Comparison of ENCODE assay signal across 9 cellular contexts in the genomic region with DNA sequence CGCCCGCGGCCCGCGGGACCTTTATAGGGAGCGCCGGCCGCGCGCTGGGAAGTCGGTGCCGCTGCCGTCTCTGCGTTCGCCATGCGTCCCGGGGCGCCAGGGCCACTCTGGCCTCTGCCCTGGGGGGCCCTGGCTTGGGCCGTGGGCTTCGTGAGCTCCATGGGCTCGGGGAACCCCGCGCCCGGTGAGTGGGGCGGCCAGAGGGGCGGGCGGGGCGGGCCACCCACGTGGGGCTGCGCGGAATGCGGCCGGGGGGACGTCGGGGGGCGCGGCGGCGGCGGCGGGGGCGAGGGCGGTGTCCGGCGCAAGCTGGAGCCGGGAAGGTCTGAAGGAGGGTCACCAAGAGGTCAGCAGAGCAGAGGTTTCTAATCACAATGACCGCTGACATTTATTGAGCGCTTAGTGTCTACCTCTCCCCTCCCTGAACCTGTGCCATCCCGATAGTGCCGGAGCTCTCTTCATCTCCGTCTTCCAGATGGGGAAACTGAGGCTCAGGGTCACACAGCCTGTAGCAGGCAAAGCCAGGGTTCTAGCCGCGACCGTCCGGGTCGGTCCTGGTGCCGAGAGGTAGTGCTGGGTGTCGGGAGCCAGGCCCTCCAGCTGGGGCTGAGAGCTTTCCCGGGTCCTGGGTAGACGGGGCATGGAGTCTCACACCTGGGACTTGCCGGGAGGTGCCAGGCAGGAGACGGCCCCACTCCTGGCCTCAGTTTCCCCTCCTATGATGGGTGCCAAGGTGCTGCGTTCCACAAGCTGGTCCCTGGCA. TPM values are rescaled to one million over a fixed set of nuclear protein-coding genes. Genes with fewer than 3 reads are reported as not detected.
DNase-seq lines count a peak whose midpoint lies in the region; ATAC-seq and TF ChIP-seq lines count a peak whose summit lies in the region.
"Had no signal": no experiment of that assay in that cellular context is flagged by ENCODE, and none has a peak within 500 bp of the region (broad histone marks: within the 10 kb centered on the region; RNA-seq: fewer than 3 reads in every experiment).

A gene (plus strand): TSS at position 50 of the 763 bp plus-strand sequence. CDS start 32 bp downstream, at position 82.

- in situ Hi-C loops in ACHN (cut with HindIII; ENCODE audit: low pct_ligation_motif_present, low pct_unique_long_range_greater_than_20kb, low sequenced_read_pairs) (no loop called here), HAP-1 (cut with MboI; ENCODE audit: low sequenced_read_pairs) (no loop called here)

- H3K36me3 ChIP-seq in HAP-1 (replicated peaks): no peaks in the 10 kb centered on the region

- no peaks in the 10 kb centered on the region for H3K36me3 Mint-ChIP-seq in nephron (ENCODE audit: low read depth)

- peak within 1 kb of the TSS; percentile 71 to 80 (median 75) for H3K4me3 Mint-ChIP-seq in nephron

- peak within 1 kb of the TSS; percentile 91 to 93 (median 91) for H3K27ac Mint-ChIP-seq in nephron

- no peaks in the 10 kb centered on the region for H3K9me3 ChIP-seq in HAP-1

- H3K9me3 Mint-ChIP-seq in nephron: no peaks in the 10 kb centered on the region

- H3K27me3 Mint-ChIP-seq in nephron (ENCODE audit: low read depth): no peaks in the 10 kb centered on the region

- TF ChIP-seq CTCF in epithelial cell of proximal tubule (conservative IDR thresholded peaks at IDR 0.05; ENCODE audit: low read depth, low read length): no peak
- TF ChIP-seq CTCF in nephron (IDR thresholded peaks at IDR 0.05; ENCODE audit: unreplicated experiment in 3 of 3): no peak

- peaks cover 8% of the 10 kb centered on the region for H3K4me1 Mint-ChIP-seq in nephron

- peak; percentile 45 for DNase-seq in ACHN
- DNase-seq in M059J (ENCODE audit: low read depth): peak; percentile 34
- no peak for DNase-seq in epithelial cell of proximal tubule (ENCODE audit: low read depth)
- DNase-seq in stimulated activated CD4-positive, alpha-beta T cell treated with anti-CD3 and anti-CD28 coated beads, Interleukin-2, amount 100 ng/mL, for 24 hours: no peak
- DNase-seq in HAP-1 (ENCODE audit: low spot score in 2 of 2): no peak
- DNase-seq: NCI-H2081 had no signal

- H3K4me1 ChIP-seq in HAP-1: peaks cover 5% of the 10 kb centered on the region

- H3K27me3 ChIP-seq in HAP-1 (ENCODE audit: low read depth): peaks cover 16% of the 10 kb centered on the region

- peak within 1 kb of the TSS; percentile 64 for H3K4me3 ChIP-seq in epithelial cell of proximal tubule (ENCODE audit: low read depth, low read length)
- H3K4me3 ChIP-seq in HAP-1: no peak within 1 kb of the TSS

- ATAC-seq in HG03378 (IDR thresholded peaks at IDR 0.05; ENCODE audit: unreplicated experiment) (no peak), HG03025 (IDR thresholded peaks at IDR 0.05; ENCODE audit: low FRiP score, unreplicated experiment) (no peak)

RNA-seq across cellular contexts. Expression of the gene that starts here (rescaled TPM):
- total RNA-seq in M059J (2014; rRNA removed; shearing (Covaris generic)): 29.7 and 59.0 TPM in 2 replicates
- 199 and 483 TPM in 2 replicates for total RNA-seq in epithelial cell of proximal tubule

Comparison
In these comparisons a context has a peak if more than half of its experiments do, and no peak if none do; other contexts are left out.
1. DNase-seq: peak in ACHN (single experiment) and M059J (single experiment); none in epithelial cell of proximal tubule (single experiment), stimulated activated CD4-positive, alpha-beta T cell treated with anti-CD3 and anti-CD28 coated beads, Interleukin-2, amount 100 ng/mL, for 24 hours (0 of 2) and HAP-1 (0 of 2).